Comparison of ENCODE assay signal across 1 cellular context in the genomic region with DNA sequence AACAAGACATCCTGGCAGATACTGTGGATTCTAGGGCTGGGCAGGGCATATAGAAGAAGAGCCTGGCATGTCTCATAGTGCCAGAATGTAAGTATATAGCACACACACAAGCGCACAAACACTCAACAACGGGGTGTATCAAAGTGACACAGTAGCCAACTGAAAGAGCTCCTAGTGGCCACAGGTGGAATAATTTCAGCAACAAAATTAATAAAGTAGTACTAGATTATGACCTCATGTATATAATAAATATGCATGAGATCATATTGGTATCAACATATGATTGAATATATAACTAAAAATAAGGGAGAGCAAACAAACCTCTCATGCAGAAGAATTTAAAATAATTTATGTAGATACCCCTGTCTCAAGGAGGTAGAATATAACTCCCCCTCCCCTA.
TF ChIP-seq lines count a peak whose summit lies in the region.

No MANE protein-coding gene starts in this region.

TF ChIP-seq in HCT116, 20 proteins besides CTCF, POLR2A, EP300 and RAD21 (continued from another document):
- TF ChIP-seq, protein P1, sequence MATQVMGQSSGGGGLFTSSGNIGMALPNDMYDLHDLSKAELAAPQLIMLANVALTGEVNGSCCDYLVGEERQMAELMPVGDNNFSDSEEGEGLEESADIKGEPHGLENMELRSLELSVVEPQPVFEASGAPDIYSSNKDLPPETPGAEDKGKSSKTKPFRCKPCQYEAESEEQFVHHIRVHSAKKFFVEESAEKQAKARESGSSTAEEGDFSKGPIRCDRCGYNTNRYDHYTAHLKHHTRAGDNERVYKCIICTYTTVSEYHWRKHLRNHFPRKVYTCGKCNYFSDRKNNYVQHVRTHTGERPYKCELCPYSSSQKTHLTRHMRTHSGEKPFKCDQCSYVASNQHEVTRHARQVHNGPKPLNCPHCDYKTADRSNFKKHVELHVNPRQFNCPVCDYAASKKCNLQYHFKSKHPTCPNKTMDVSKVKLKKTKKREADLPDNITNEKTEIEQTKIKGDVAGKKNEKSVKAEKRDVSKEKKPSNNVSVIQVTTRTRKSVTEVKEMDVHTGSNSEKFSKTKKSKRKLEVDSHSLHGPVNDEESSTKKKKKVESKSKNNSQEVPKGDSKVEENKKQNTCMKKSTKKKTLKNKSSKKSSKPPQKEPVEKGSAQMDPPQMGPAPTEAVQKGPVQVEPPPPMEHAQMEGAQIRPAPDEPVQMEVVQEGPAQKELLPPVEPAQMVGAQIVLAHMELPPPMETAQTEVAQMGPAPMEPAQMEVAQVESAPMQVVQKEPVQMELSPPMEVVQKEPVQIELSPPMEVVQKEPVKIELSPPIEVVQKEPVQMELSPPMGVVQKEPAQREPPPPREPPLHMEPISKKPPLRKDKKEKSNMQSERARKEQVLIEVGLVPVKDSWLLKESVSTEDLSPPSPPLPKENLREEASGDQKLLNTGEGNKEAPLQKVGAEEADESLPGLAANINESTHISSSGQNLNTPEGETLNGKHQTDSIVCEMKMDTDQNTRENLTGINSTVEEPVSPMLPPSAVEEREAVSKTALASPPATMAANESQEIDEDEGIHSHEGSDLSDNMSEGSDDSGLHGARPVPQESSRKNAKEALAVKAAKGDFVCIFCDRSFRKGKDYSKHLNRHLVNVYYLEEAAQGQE (IDR thresholded peaks at IDR 0.05; ENCODE audit: low read depth), result no peak
- TF ChIP-seq SIN3A (IDR thresholded peaks at IDR 0.05; ENCODE audit: low read depth), result no peak
- TF ChIP-seq ELF1 (IDR thresholded peaks at IDR 0.05; ENCODE audit: borderline replicate concordance, low read depth), result no peak
- TF ChIP-seq FOSL1 (IDR thresholded peaks at IDR 0.05; ENCODE audit: low read depth), result no peak
- no peak for TF ChIP-seq ZFX (IDR thresholded peaks at IDR 0.05)
- TF ChIP-seq CEBPB (IDR thresholded peaks at IDR 0.05; ENCODE audit: low read depth), result no peak
- TF ChIP-seq CBX3 (IDR thresholded peaks at IDR 0.05; ENCODE audit: low read depth), result no peak
- no peak for TF ChIP-seq EZH2 (IDR thresholded peaks at IDR 0.05)
